1 cellular context compared by ENCODE assay signal in genomic region chr13:46542833-46543232, GRCh38.
TF ChIP-seq lines count a peak whose summit lies in the region.

No MANE protein-coding gene starts in this region.

TF ChIP-seq in GM12878, 131 proteins besides CTCF, POLR2A, EP300 and RAD21 (continued from another document and continues in another):
- TF ChIP-seq E2F4 (IDR thresholded peaks at IDR 0.05; ENCODE audit: low read depth, low read length), result no peak
- TF ChIP-seq SMC3 (IDR thresholded peaks at IDR 0.05; ENCODE audit: borderline replicate concordance, low read length), result no peak
- no peak for TF ChIP-seq JUND (IDR thresholded peaks at IDR 0.05; ENCODE audit: low read depth, low read length)
- TF ChIP-seq NRF1 (conservative IDR thresholded peaks at IDR 0.05; ENCODE audit: low read depth, low read length), result no peak
- no peak for TF ChIP-seq POLR2AphosphoS5 (IDR thresholded peaks at IDR 0.05; ENCODE audit: low read length)
- no peak for TF ChIP-seq CUX1 (IDR thresholded peaks at IDR 0.05; ENCODE audit: insufficient replicate concordance, low read depth, low read length)
- no peak for TF ChIP-seq ETV6 (conservative IDR thresholded peaks at IDR 0.05 in 1 of 2, IDR thresholded peaks at IDR 0.05 in 1 of 2; ENCODE audit: borderline replicate concordance in 1 of 2, low read depth in 1 of 2)
- peak; percentile 68; the same call in 1 of the 2 replicates for TF ChIP-seq IKZF1 (conservative IDR thresholded peaks at IDR 0.05)
- no peak for TF ChIP-seq ZNF207 (IDR thresholded peaks at IDR 0.05; ENCODE audit: borderline replicate concordance)
- no peak for TF ChIP-seq YY1 (IDR thresholded peaks at IDR 0.05; ENCODE audit: low read depth, low read length)
- no peak for TF ChIP-seq EGR1 (IDR thresholded peaks at IDR 0.05; ENCODE audit: borderline replicate concordance in 1 of 2, low read depth in 2 of 2, low read length in 2 of 2)
- peak; percentile 68 for TF ChIP-seq RUNX3 (IDR thresholded peaks at IDR 0.05; ENCODE audit: low read length)
- no peak for TF ChIP-seq BRCA1 (IDR thresholded peaks at IDR 0.05; ENCODE audit: low read depth, low read length)
- TF ChIP-seq RBBP5 (conservative IDR thresholded peaks at IDR 0.05), result no peak
- TF ChIP-seq SMAD5 (IDR thresholded peaks at IDR 0.05; ENCODE audit: low read depth), result no peak
- TF ChIP-seq ZBED1 (IDR thresholded peaks at IDR 0.05; ENCODE audit: borderline replicate concordance), result no peak
- no peak for TF ChIP-seq HDAC2 (IDR thresholded peaks at IDR 0.05)
- TF ChIP-seq RB1 (IDR thresholded peaks at IDR 0.05; ENCODE audit: borderline replicate concordance), result no peak
- no peak for TF ChIP-seq MYB (IDR thresholded peaks at IDR 0.05; ENCODE audit: borderline replicate concordance, low read depth, low read length)
- no peak for TF ChIP-seq IRF3 (IDR thresholded peaks at IDR 0.05)
- TF ChIP-seq ZBTB4 (CRISPR knock-in tag; IDR thresholded peaks at IDR 0.05), result no peak
- TF ChIP-seq IRF5 (IDR thresholded peaks at IDR 0.05; ENCODE audit: borderline replicate concordance), result no peak
- TF ChIP-seq ZNF384 (IDR thresholded peaks at IDR 0.05; ENCODE audit: borderline replicate concordance, low read depth, low read length), result no peak
- TF ChIP-seq STAT1 (conservative IDR thresholded peaks at IDR 0.05), result no peak
- no peak for TF ChIP-seq ESRRA (IDR thresholded peaks at IDR 0.05; ENCODE audit: low read length)
- TF ChIP-seq MXI1 (IDR thresholded peaks at IDR 0.05; ENCODE audit: low read depth, low read length), result no peak
- no peak for TF ChIP-seq HDAC6 (IDR thresholded peaks at IDR 0.05; ENCODE audit: unreplicated experiment)
- TF ChIP-seq BCL11A (IDR thresholded peaks at IDR 0.05; ENCODE audit: low read depth, low read length), result no peak
- TF ChIP-seq POLR2AphosphoS2 (IDR thresholded peaks at IDR 0.05; ENCODE audit: low read depth, low read length), result no peak
- no peak for TF ChIP-seq STAT3 (IDR thresholded peaks at IDR 0.05; ENCODE audit: low read depth, low read length)
- TF ChIP-seq JUNB (IDR thresholded peaks at IDR 0.05), result no peak
- TF ChIP-seq SIX5 (IDR thresholded peaks at IDR 0.05; ENCODE audit: low read depth, low read length, severe bottlenecking), result no peak
- no peak for TF ChIP-seq ZNF274 (IDR thresholded peaks at IDR 0.05; ENCODE audit: insufficient read depth, insufficient read length)
- TF ChIP-seq FOXM1 (IDR thresholded peaks at IDR 0.05; ENCODE audit: low read depth, low read length), result no peak
- no peak for TF ChIP-seq KLF5 (IDR thresholded peaks at IDR 0.05; ENCODE audit: partially characterized antibody)
- no peak for TF ChIP-seq MEF2A (IDR thresholded peaks at IDR 0.05; ENCODE audit: insufficient read depth, low read depth, low read length)
- TF ChIP-seq NR2C2 (IDR thresholded peaks at IDR 0.05; ENCODE audit: borderline replicate concordance, control insufficient read depth, insufficient read length, low read depth), result no peak
- no peak for TF ChIP-seq GATAD2B (conservative IDR thresholded peaks at IDR 0.05; ENCODE audit: low read depth)
- no peak for TF ChIP-seq HCFC1 (IDR thresholded peaks at IDR 0.05; ENCODE audit: low read length)
- peak; percentile 83 to 92 for TF ChIP-seq IKZF2 (IDR thresholded peaks at IDR 0.05)
- no peak for TF ChIP-seq BCL3 (IDR thresholded peaks at IDR 0.05; ENCODE audit: borderline replicate concordance, insufficient read depth, low read depth, low read length, poor library complexity, severe bottlenecking)
- TF ChIP-seq RELB (IDR thresholded peaks at IDR 0.05; ENCODE audit: low read depth), result peak; percentile 84
- no peak for TF ChIP-seq ZBTB11 (CRISPR knock-in tag; IDR thresholded peaks at IDR 0.05)
- no peak for TF ChIP-seq TCF3 (IDR thresholded peaks at IDR 0.05; ENCODE audit: borderline replicate concordance, insufficient read depth, low read depth, low read length)
